In genomic region chr19:510606-511100, GRCh38 we compare ENCODE assay signal across 7 cellular contexts. TPM values are rescaled to one million over a fixed set of nuclear protein-coding genes. Genes with fewer than 3 reads are reported as not detected.
DNase-seq lines count a peak whose midpoint lies in the region; ATAC-seq and TF ChIP-seq lines count a peak whose summit lies in the region.

No MANE protein-coding gene starts in this region.

- H3K14ac ChIP-seq in neuronal stem cell (ENCODE audit: low read length) = no peak overlapping the region

- H3K79me1 ChIP-seq in neuronal stem cell (ENCODE audit: low read depth, low read length) = peaks cover 13% of the 10 kb centered on the region

- peak overlapping the region; percentile 73 for H2AK5ac ChIP-seq in neuronal stem cell (ENCODE audit: low read depth, low read length)

- H3K4me1 ChIP-seq in foreskin keratinocyte (peaks cover 8% of the 10 kb centered on the region), neuronal stem cell (ENCODE audit: control insufficient read depth in 2 of 2, insufficient read depth in 1 of 2, low read depth in 1 of 2, low read length in 2 of 2) (peaks cover 19 to 24% of the 10 kb centered on the region in 2 donors), subcutaneous abdominal adipose tissue (ENCODE audit: control insufficient read depth in 5 of 5, insufficient read depth in 5 of 5, low read length in 5 of 5) (peaks cover 6 to 43% (median 35%) of the 10 kb centered on the region in 5 donors)

- H3K4me2 ChIP-seq in neuronal stem cell (ENCODE audit: insufficient read depth, low read length, poor library complexity, severe bottlenecking) = peak overlapping the region; percentile 38

- H3K18ac ChIP-seq in neuronal stem cell (ENCODE audit: low read length) = peak overlapping the region; percentile 84

- H2BK120ac ChIP-seq in neuronal stem cell (ENCODE audit: low read depth, low read length) = no peak overlapping the region

- no peak overlapping the region for H3K23ac ChIP-seq in neuronal stem cell (ENCODE audit: low read depth, low read length, poor library complexity)

- H3K9me3 ChIP-seq in neuronal stem cell (replicated peaks in 1 of 2; ENCODE audit: control insufficient read depth in 2 of 2, insufficient read depth in 1 of 2, low read depth in 1 of 2, low read length in 2 of 2) = peaks cover 0 to 8% of the 10 kb centered on the region in 2 donors
- no peaks in the 10 kb centered on the region for H3K9me3 ChIP-seq in subcutaneous abdominal adipose tissue (ENCODE audit: control insufficient read depth in 5 of 5, low read length in 5 of 5)

- peak overlapping the region; percentile 70 for H2BK15ac ChIP-seq in neuronal stem cell (ENCODE audit: low read length)

- H2AFZ ChIP-seq in neuronal stem cell (ENCODE audit: low read length) = no peak overlapping the region

- no peak overlapping the region for H4K91ac ChIP-seq in neuronal stem cell (ENCODE audit: low read depth, low read length, poor library complexity)

- H3K4ac ChIP-seq in neuronal stem cell (ENCODE audit: low read length) = no peak overlapping the region

- H3K27ac ChIP-seq in foreskin keratinocyte = no peak overlapping the region
- H3K27ac ChIP-seq in neuronal stem cell (replicated peaks; ENCODE audit: low read length) = peak overlapping the region; percentile 67
- H3K27ac ChIP-seq in subcutaneous abdominal adipose tissue (ENCODE audit: low read depth, low read length) = peak overlapping the region; percentile 76

- TF ChIP-seq CTCF in foreskin keratinocyte (conservative IDR thresholded peaks at IDR 0.05) = peak; percentile 99

- peak; percentile 39 for ATAC-seq in GM18502 (IDR thresholded peaks at IDR 0.05; ENCODE audit: poor library complexity, unreplicated experiment)
- peak; percentile 58 for ATAC-seq in foreskin keratinocyte

- H3K36me3 ChIP-seq in neuronal stem cell (replicated peaks in 1 of 2; ENCODE audit: control insufficient read depth in 2 of 2, insufficient read depth in 2 of 2, low read length in 2 of 2) (peaks cover 11 to 18% of the 10 kb centered on the region in 2 donors), subcutaneous abdominal adipose tissue (ENCODE audit: control insufficient read depth in 5 of 5, insufficient read depth in 5 of 5, low read length in 5 of 5) (peaks cover 0 to 13% (median 4%) of the 10 kb centered on the region in 5 donors)

- no peak overlapping the region for H4K8ac ChIP-seq in neuronal stem cell (ENCODE audit: low read depth, low read length)

- H3K27me3 ChIP-seq in foreskin keratinocyte (no peaks in the 10 kb centered on the region), neuronal stem cell (ENCODE audit: control insufficient read depth in 3 of 3, insufficient read depth in 3 of 3, low read depth in 1 of 3, low read length in 3 of 3) (peaks cover 0 to 2% (median 0%) of the 10 kb centered on the region in 3 experiments), subcutaneous abdominal adipose tissue (ENCODE audit: control insufficient read depth in 5 of 5, insufficient read depth in 4 of 5, low read length in 5 of 5) (no peaks in the 10 kb centered on the region)

- no peak overlapping the region for H3K9ac ChIP-seq in neuronal stem cell (ENCODE audit: low read depth, low read length, poor library complexity)
- peak overlapping the region in 4 of 5 donors; percentile 22 to 74 (median 38) for H3K9ac ChIP-seq in subcutaneous abdominal adipose tissue (ENCODE audit: low read length in 5 of 5)

- H3K4me3 ChIP-seq in neuronal stem cell (ENCODE audit: low read length in 2 of 2) (no peak overlapping the region), subcutaneous abdominal adipose tissue (ENCODE audit: low read depth in 1 of 5, low read length in 5 of 5) (peak overlapping the region in 3 of 5 donors; percentile 18 to 42 (median 34))

- WGBS in neuronal stem cell (ENCODE audit: extremely low coverage in 2 of 2, insufficient read length in 2 of 2, insufficient replicate concordance in 1 of 2), 2 donors = no CpG with 5 or more reads among the region's 21 CpGs

- H2BK5ac ChIP-seq in neuronal stem cell (ENCODE audit: low read length) = peak overlapping the region; percentile 26

- H2BK12ac ChIP-seq in neuronal stem cell (ENCODE audit: low read length) = peak overlapping the region; percentile 67

- peak; percentile 53 for DNase-seq in M059J (ENCODE audit: low read depth)
- peak; percentile 89 for DNase-seq in SIG-M5 treated with dmso at 0.1 percent for 504 hours (lab: John Stamatoyannopoulos, UW; ENCODE audit: unreplicated experiment)
- DNase-seq in activated gamma-delta T cell treated with Interleukin-2 at 50 U/mL for 16 hours = peak; percentile 93
- peak; percentile 56 to 74 for DNase-seq in foreskin keratinocyte
- DNase-seq in neuronal stem cell (ENCODE audit: low spot score) = peak; percentile 88

RNA-seq across cellular contexts. Expression of gene TPGS1, which starts 3.4 kb away (rescaled TPM):
- total RNA-seq in M059J (2014; rRNA removed; shearing (Covaris generic)) = 43.6 and 43.9 TPM in 2 replicates
- total RNA-seq in foreskin keratinocyte = 7.3 and 7.9 TPM in 2 replicates
- 7.6 and 9.9 TPM in 2 replicates for polyA plus RNA-seq in foreskin keratinocyte
- polyA plus RNA-seq in neuronal stem cell (2013, experiment 1 of 2) = 6.3 TPM
- polyA plus RNA-seq in neuronal stem cell (2013, experiment 2 of 2) = 6.2 TPM

RNA-seq across cellular contexts. Expression of gene MADCAM1, which starts 14.4 kb away (rescaled TPM):
- total RNA-seq in M059J (2014; rRNA removed; shearing (Covaris generic)) = not detected in 2 replicates
- 0.07 and 0.10 TPM in 2 replicates for total RNA-seq in foreskin keratinocyte
- polyA plus RNA-seq in foreskin keratinocyte = 0.09 and 0.15 TPM in 2 replicates
- 0.89 TPM for polyA plus RNA-seq in neuronal stem cell (2013, experiment 1 of 2)
- 0.91 TPM for polyA plus RNA-seq in neuronal stem cell (2013, experiment 2 of 2)

RNA-seq across cellular contexts. Expression of gene CDC34, which starts 20.9 kb away (rescaled TPM):
- total RNA-seq in M059J (2014; rRNA removed; shearing (Covaris generic)) = 50.6 and 57.4 TPM in 2 replicates
- total RNA-seq in foreskin keratinocyte = 80.0 and 81.4 TPM in 2 replicates
- 94.5 and 105 TPM in 2 replicates for polyA plus RNA-seq in foreskin keratinocyte
- polyA plus RNA-seq in neuronal stem cell (2013, experiment 1 of 2) = 109 TPM
- polyA plus RNA-seq in neuronal stem cell (2013, experiment 2 of 2) = 105 TPM

RNA-seq across cellular contexts. Expression of gene GZMM, which starts 33.2 kb away (rescaled TPM):
- 0.84 and 1.6 TPM in 2 replicates for total RNA-seq in M059J (2014; rRNA removed; shearing (Covaris generic))
- not detected in 2 replicates for total RNA-seq in foreskin keratinocyte
- polyA plus RNA-seq in foreskin keratinocyte = 0.10 TPM in 1 of 2 replicates, not detected in the other
- 0.04 TPM for polyA plus RNA-seq in neuronal stem cell (2013, experiment 1 of 2)
- 0.06 TPM for polyA plus RNA-seq in neuronal stem cell (2013, experiment 2 of 2)

RNA-seq across cellular contexts. Expression of gene SHC2, which starts 49.8 kb away (rescaled TPM):
- total RNA-seq in M059J (2014; rRNA removed; shearing (Covaris generic)) = 0.05 TPM in 1 of 2 replicates, not detected in the other
- total RNA-seq in foreskin keratinocyte = 0.42 and 0.54 TPM in 2 replicates
- 0.38 and 0.41 TPM in 2 replicates for polyA plus RNA-seq in foreskin keratinocyte
- 29.6 TPM for polyA plus RNA-seq in neuronal stem cell (2013, experiment 1 of 2)
- polyA plus RNA-seq in neuronal stem cell (2013, experiment 2 of 2) = 28.3 TPM

Comparison
In these comparisons a context has a peak if more than half of its experiments do, and no peak if none do; other contexts are left out.
1. H3K4me3 ChIP-seq: peak in subcutaneous abdominal adipose tissue (3 of 5); none in neuronal stem cell (0 of 2).
2. Peak in every context shown above with its lines, with median percentiles within 50 percentile points of each other: DNase-seq.